In genomic region chr12:12202747-12203146, GRCh38 we compare ENCODE assay signal across 16 cellular contexts.
DNase-seq lines count a peak whose midpoint lies in the region; ATAC-seq and TF ChIP-seq lines count a peak whose summit lies in the region.
"Had no signal": no experiment of that assay in that cellular context is flagged by ENCODE, and none has a peak within 500 bp of the region (broad histone marks: within the 10 kb centered on the region; RNA-seq: fewer than 3 reads in every experiment).

No MANE protein-coding gene starts in this region.

- intact Hi-C loops in gastrocnemius medialis (cut with DNase I; ENCODE audit: low total_unique reads): loop anchor here (5.0 kb wide), 1 partner anchor 65 kb away; the partner anchor contains the start of gene LRP6
- intact Hi-C loops in prostate gland (cut with DNase I): no loop called here

- H3K4me3 ChIP-seq in astrocyte of the spinal cord (ENCODE audit: low read depth, low read length) (no peak overlapping the region), mesendoderm (ENCODE audit: low read length) (no peak overlapping the region), gastrocnemius medialis (no peak overlapping the region), prostate gland (no peak overlapping the region)
- H3K4me3 ChIP-seq: BLaER1 had no signal

- peaks cover 4% of the 10 kb centered on the region for H3K79me1 ChIP-seq in H9 (ENCODE audit: insufficient read depth, low read depth, low read length, poor library complexity, severe bottlenecking)
- peaks cover 11% of the 10 kb centered on the region for H3K79me1 ChIP-seq in mesendoderm (ENCODE audit: low read length)

- H3K36me3 ChIP-seq in mesendoderm (ENCODE audit: control insufficient read depth, insufficient read depth, low read length) (no peaks in the 10 kb centered on the region), gastrocnemius medialis (no peaks in the 10 kb centered on the region), prostate gland (no peaks in the 10 kb centered on the region)

- no CpG with 5 or more reads among the region's 1 CpG for WGBS in H9 (ENCODE audit: extremely low coverage, insufficient read length, low lambda C conversion rate)
- no CpG with 5 or more reads among the region's 1 CpG for WGBS in mesendoderm (ENCODE audit: extremely low coverage, insufficient coverage, low lambda C conversion rate)
- WGBS in prostate gland: 39% methylated on average over 1 of the region's 1 CpG

- no peak overlapping the region for H3K23ac ChIP-seq in H9 (ENCODE audit: insufficient read length, low read depth, low read length)
- no peak overlapping the region for H3K23ac ChIP-seq in mesendoderm (ENCODE audit: low read length)

- H2BK12ac ChIP-seq in H9 (ENCODE audit: insufficient read length, low read depth, low read length): no peak overlapping the region

- H2BK5ac ChIP-seq in H9 (ENCODE audit: insufficient read length, low read length) (no peak overlapping the region), mesendoderm (ENCODE audit: low read length) (no peak overlapping the region)

- H4K8ac ChIP-seq in H9 (replicated peaks; ENCODE audit: insufficient read length, low read depth, low read length): no peak overlapping the region
- H4K8ac ChIP-seq in mesendoderm (ENCODE audit: low read depth, low read length): no peak overlapping the region

- peaks cover 40 to 50% (median 45%) of the 10 kb centered on the region in 3 experiments for H3K36me3 Mint-ChIP-seq in H9 (ENCODE audit: insufficient read depth in 1 of 3, low read depth in 3 of 3)
- peaks cover 33% of the 10 kb centered on the region for H3K36me3 Mint-ChIP-seq in activated naive CD8-positive, alpha-beta T cell treated with anti-CD3 and anti-CD28 coated beads for 36 hours

- H2AFZ ChIP-seq in H9 (ENCODE audit: low read length): no peak overlapping the region

- H3K4me1 Mint-ChIP-seq in H9: peaks cover 4 to 9% of the 10 kb centered on the region in 2 experiments; a peak in 3 of 4 replicates
- no peaks in the 10 kb centered on the region for H3K4me1 Mint-ChIP-seq in activated naive CD8-positive, alpha-beta T cell treated with anti-CD3 and anti-CD28 coated beads for 36 hours
- H3K4me1 Mint-ChIP-seq: CD8-positive, alpha-beta memory T cell had no signal

- H4K91ac ChIP-seq in H9 (ENCODE audit: insufficient read length, low read depth, low read length): no peak overlapping the region

- H3K9ac ChIP-seq in H9 (ENCODE audit: extremely low read depth, insufficient read length, low read length) (no peak overlapping the region), mesendoderm (ENCODE audit: low read length) (no peak overlapping the region)
- H3K9ac ChIP-seq: BLaER1, KMS-11 had no signal

- no peak overlapping the region for H4K5ac ChIP-seq in H9 (ENCODE audit: insufficient read length, low read depth, low read length)
- H4K5ac ChIP-seq in mesendoderm (ENCODE audit: low read length): no peak overlapping the region

- H3K27ac ChIP-seq in H9 (ENCODE audit: insufficient read length, low read depth, low read length) (no peak overlapping the region), mesendoderm (ENCODE audit: low read depth, low read length) (no peak overlapping the region), gastrocnemius medialis (peak overlapping the region; percentile 71 to 79 (median 74)), prostate gland (no peak overlapping the region)
- H3K27ac ChIP-seq: BLaER1, KMS-11 had no signal

- no peak overlapping the region for H3T11ph ChIP-seq in H9 (ENCODE audit: low read length)

- H3K79me2 ChIP-seq in H9 (ENCODE audit: insufficient read depth, low read length) (peaks cover 6% of the 10 kb centered on the region; the same call in 1 of the 2 replicates), mesendoderm (ENCODE audit: control insufficient read depth, insufficient read depth, low read length) (peaks cover 16% of the 10 kb centered on the region)

- H3K4ac ChIP-seq in H9 (ENCODE audit: low read depth, low read length) (no peak overlapping the region), mesendoderm (ENCODE audit: low read depth, low read length) (no peak overlapping the region)

- no peak overlapping the region for H3K14ac ChIP-seq in H9 (ENCODE audit: insufficient read depth, low read length)

- H3K9me3 ChIP-seq in H9 (ENCODE audit: control insufficient read depth, low read depth, low read length) (no peaks in the 10 kb centered on the region), gastrocnemius medialis (no peaks in the 10 kb centered on the region), prostate gland (no peaks in the 10 kb centered on the region)

- no peaks in the 10 kb centered on the region for H4K20me1 ChIP-seq in H9 (ENCODE audit: control insufficient read depth, insufficient read depth, insufficient read length)

- H3K27ac Mint-ChIP-seq in H9: peak overlapping the region in 2 of 3 experiments; percentile 18 to 65; a peak in 2 of 7 replicates
- no peak overlapping the region for H3K27ac Mint-ChIP-seq in activated naive CD8-positive, alpha-beta T cell treated with anti-CD3 and anti-CD28 coated beads for 36 hours

- H3K9me3 Mint-ChIP-seq in H9: peaks cover 2 to 5% of the 10 kb centered on the region in 2 experiments; a peak in 3 of 5 replicates
- peaks cover 7% of the 10 kb centered on the region for H3K9me3 Mint-ChIP-seq in activated naive CD8-positive, alpha-beta T cell treated with anti-CD3 and anti-CD28 coated beads for 36 hours

- no peak overlapping the region for H2BK15ac ChIP-seq in H9 (ENCODE audit: low read depth, low read length)
- H2BK15ac ChIP-seq in mesendoderm (replicated peaks; ENCODE audit: low read depth): no peak overlapping the region

- H2BK120ac ChIP-seq in H9 (ENCODE audit: low read depth, low read length, poor library complexity, severe bottlenecking): no peak overlapping the region
- no peak overlapping the region for H2BK120ac ChIP-seq in mesendoderm (ENCODE audit: low read depth, low read length)

- H3K18ac ChIP-seq in H9 (ENCODE audit: insufficient read length, low read depth, low read length): no peak overlapping the region
- no peak overlapping the region for H3K18ac ChIP-seq in mesendoderm (ENCODE audit: low read length)

- no peaks in the 10 kb centered on the region for H3K27me3 Mint-ChIP-seq in H9 (ENCODE audit: low read depth)
- H3K27me3 Mint-ChIP-seq in activated naive CD8-positive, alpha-beta T cell treated with anti-CD3 and anti-CD28 coated beads for 36 hours: peaks cover 3% of the 10 kb centered on the region

- TF ChIP-seq POLR2A in gastrocnemius medialis (IDR thresholded peaks at IDR 0.05) (no peak), prostate gland (IDR thresholded peaks at IDR 0.05) (no peak)

- H3K4me3 Mint-ChIP-seq in H9: no peak overlapping the region
- no peak overlapping the region for H3K4me3 Mint-ChIP-seq in activated naive CD8-positive, alpha-beta T cell treated with anti-CD3 and anti-CD28 coated beads for 36 hours
- H3K4me3 Mint-ChIP-seq: CD8-positive, alpha-beta memory T cell had no signal

- TF ChIP-seq CTCF in H9 (conservative IDR thresholded peaks at IDR 0.05) (peak; percentile 38; the same call in 2 of the 3 replicates), astrocyte of the spinal cord (IDR thresholded peaks at IDR 0.05; ENCODE audit: low read depth, low read length) (peak; percentile 7), gastrocnemius medialis (IDR thresholded peaks at IDR 0.05 in 4 of 5, conservative IDR thresholded peaks at IDR 0.05 in 1 of 5) (no peak), prostate gland (IDR thresholded peaks at IDR 0.05) (no peak)

- no peak overlapping the region for H2BK20ac ChIP-seq in H9 (ENCODE audit: low read depth, low read length, poor library complexity, severe bottlenecking)

- no peaks in the 10 kb centered on the region for H3K23me2 ChIP-seq in H9 (ENCODE audit: insufficient read length, low read depth, low read length, poor library complexity, severe bottlenecking)

- DNase-seq in H9 (no peak), astrocyte of the spinal cord (ENCODE audit: low read depth, low spot score) (no peak), mesendoderm (peak; percentile 33), gastrocnemius medialis (no peak), prostate gland (ENCODE audit: low spot score) (no peak), AG08395 (ENCODE audit: low spot score) (no peak)
- no peak for DNase-seq in activated naive CD8-positive, alpha-beta T cell treated with anti-CD3 and anti-CD28 coated beads for 36 hours
- DNase-seq: CD8-positive, alpha-beta memory T cell; GOT3; NCI-H1092; NCI-H1694; NCI-H446; NCI-H774; SHP77 treated with DMSO at 0.1 percent for 48 hours had no signal

- no peak overlapping the region for H2AK5ac ChIP-seq in H9 (ENCODE audit: insufficient read length, low read length)
- H2AK5ac ChIP-seq in mesendoderm (ENCODE audit: low read length): no peak overlapping the region

- no peaks in the 10 kb centered on the region for H3K4me1 ChIP-seq in H9 (ENCODE audit: insufficient read depth, low read length)
- no peaks in the 10 kb centered on the region for H3K4me1 ChIP-seq in mesendoderm (ENCODE audit: control insufficient read depth, low read depth, low read length)
- peaks cover 25 to 26% of the 10 kb centered on the region in 2 donors for H3K4me1 ChIP-seq in gastrocnemius medialis
- H3K4me1 ChIP-seq in prostate gland (replicated peaks): no peaks in the 10 kb centered on the region
- H3K4me1 ChIP-seq: BLaER1 had no signal

- H3K27me3 ChIP-seq in H9 (ENCODE audit: insufficient read depth, low read length) (no peaks in the 10 kb centered on the region), mesendoderm (ENCODE audit: insufficient read depth, low read length, poor library complexity) (no peaks in the 10 kb centered on the region), gastrocnemius medialis (no peaks in the 10 kb centered on the region), prostate gland (replicated peaks; ENCODE audit: insufficient read depth) (no peaks in the 10 kb centered on the region)
- H3K27me3 ChIP-seq: BLaER1 had no signal

- H3K4me2 ChIP-seq in H9 (ENCODE audit: insufficient read depth, insufficient read length, low read length): no peak overlapping the region
- H3K4me2 ChIP-seq in mesendoderm (ENCODE audit: low read length): no peak overlapping the region
- H3K4me2 ChIP-seq: BLaER1, KMS-11 had no signal

- H3K56ac ChIP-seq in H9 (ENCODE audit: insufficient read length, low read depth, low read length): no peak overlapping the region
- H3K56ac ChIP-seq in mesendoderm (ENCODE audit: low read length): no peak overlapping the region

- in situ Hi-C loops in astrocyte of the spinal cord (cut with HindIII; ENCODE audit: low sequenced_read_pairs) (no loop called here), gastrocnemius medialis (cut with MboI; ENCODE audit: low sequenced_read_pairs in 4 of 4) (no loop called here)

- no peak for ATAC-seq in gastrocnemius medialis

Comparison
In these comparisons a context has a peak if more than half of its experiments do, and no peak if none do; other contexts are left out.
1. H3K27ac ChIP-seq: peak in gastrocnemius medialis (4 of 4); none in H9 (single experiment), mesendoderm (single experiment) and prostate gland (0 of 2).
2. CTCF ChIP-seq: peak in H9 (single experiment) and astrocyte of the spinal cord (single experiment); none in gastrocnemius medialis (0 of 5) and prostate gland (0 of 4).